Comparison of ENCODE assay signal across 1 cellular context in genomic region chr6:6538301-6538700, GRCh38.
TF ChIP-seq lines count a peak whose summit lies in the region.

No MANE protein-coding gene starts in this region.

TF ChIP-seq in H1, 55 proteins besides CTCF, POLR2A, EP300 and RAD21:
- TF ChIP-seq POU5F1 (IDR thresholded peaks at IDR 0.05; ENCODE audit: low read depth, low read length) (no peak), RFX5 (IDR thresholded peaks at IDR 0.05; ENCODE audit: borderline replicate concordance, low read depth, low read length) (no peak), SP1 (IDR thresholded peaks at IDR 0.05; ENCODE audit: low read depth, low read length) (no peak), CREB1 (IDR thresholded peaks at IDR 0.05) (no peak), SUZ12 (IDR thresholded peaks at IDR 0.05; ENCODE audit: low read length) (no peak), NRF1 (IDR thresholded peaks at IDR 0.05; ENCODE audit: low read depth, low read length) (no peak), ASH2L (IDR thresholded peaks at IDR 0.05; ENCODE audit: low read length) (no peak)
- TF ChIP-seq, protein P1, sequence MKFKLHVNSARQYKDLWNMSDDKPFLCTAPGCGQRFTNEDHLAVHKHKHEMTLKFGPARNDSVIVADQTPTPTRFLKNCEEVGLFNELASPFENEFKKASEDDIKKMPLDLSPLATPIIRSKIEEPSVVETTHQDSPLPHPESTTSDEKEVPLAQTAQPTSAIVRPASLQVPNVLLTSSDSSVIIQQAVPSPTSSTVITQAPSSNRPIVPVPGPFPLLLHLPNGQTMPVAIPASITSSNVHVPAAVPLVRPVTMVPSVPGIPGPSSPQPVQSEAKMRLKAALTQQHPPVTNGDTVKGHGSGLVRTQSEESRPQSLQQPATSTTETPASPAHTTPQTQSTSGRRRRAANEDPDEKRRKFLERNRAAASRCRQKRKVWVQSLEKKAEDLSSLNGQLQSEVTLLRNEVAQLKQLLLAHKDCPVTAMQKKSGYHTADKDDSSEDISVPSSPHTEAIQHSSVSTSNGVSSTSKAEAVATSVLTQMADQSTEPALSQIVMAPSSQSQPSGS (IDR thresholded peaks at IDR 0.05; ENCODE audit: low read length), result no peak
